21 cellular contexts compared by ENCODE assay signal in genomic region chr5:33281507-33281906, GRCh38.
DNase-seq lines count a peak whose midpoint lies in the region; ATAC-seq, FAIRE-seq and TF ChIP-seq lines count a peak whose summit lies in the region.
"Had no signal": no experiment of that assay in that cellular context is flagged by ENCODE, and none has a peak within 500 bp of the region (broad histone marks: within the 10 kb centered on the region; RNA-seq: fewer than 3 reads in every experiment).

No MANE protein-coding gene starts in this region.

- H3K79me1 ChIP-seq in IMR-90 (ENCODE audit: low read depth in 1 of 2, low read length in 2 of 2): no peaks in the 10 kb centered on the region

- H3K9ac ChIP-seq in IMR-90 (ENCODE audit: low read depth, low read length): no peak overlapping the region
- H3K9ac ChIP-seq: GM23248, KMS-11 had no signal

- no peak overlapping the region for H4K5ac ChIP-seq in IMR-90 (ENCODE audit: low read depth, low read length)

- H3K23ac ChIP-seq in IMR-90 (ENCODE audit: low read depth, low read length): no peak overlapping the region

- no peaks in the 10 kb centered on the region for H3K27me3 ChIP-seq in IMR-90 (ENCODE audit: control insufficient read depth, insufficient read depth, low read length)

- BruUV-seq in IMR-90 (replicated peaks; lab: Mats Ljungman, UMichigan): no TSS peak

- POLR2A ChIA-PET in IMR-90 (lab: Charles Lee; ENCODE audit: unreplicated experiment): no interaction called here

- H3K36me3 ChIP-seq in IMR-90 (ENCODE audit: control insufficient read depth, insufficient read depth, low read length): no peaks in the 10 kb centered on the region

- no peaks in the 10 kb centered on the region for H3K9me1 ChIP-seq in IMR-90 (ENCODE audit: insufficient read depth, low read length)

- 0% methylated on average over 1 of the region's 4 CpGs; no CpG with 5 or more reads in 1 of the 2 experiments for WGBS in IMR-90 (ENCODE audit: extremely low coverage in 2 of 2, insufficient read length in 1 of 2), 2 experiments

- TF ChIP-seq POLR2A in IMR-90 (IDR thresholded peaks at IDR 0.05; ENCODE audit: low read depth, low read length): no peak

- H3K4me2 ChIP-seq in IMR-90 (ENCODE audit: low read depth, low read length): peak overlapping the region; percentile 78
- H3K4me2 ChIP-seq: KMS-11 had no signal

- DNase-seq in IMR-90 (peak; percentile 55), amniotic epithelial cell (ENCODE audit: low read depth) (peak; percentile 75), iris pigment epithelial cell (ENCODE audit: low read depth) (peak; percentile 57), urothelium cell line (ENCODE audit: low spot score) (no peak), DMS153 (lab: John Stamatoyannopoulos, UW) (no peak)
- no peak for DNase-seq in stimulated activated CD4-positive, alpha-beta T cell treated with anti-CD3 and anti-CD28 coated beads, Interleukin-2, amount 100 ng/mL, for 48 hours
- DNase-seq: ACHN; C1 segment of cervical spinal cord; CD8-positive, alpha-beta memory T cell; GM23248; NCI-H1417; NCI-H187 treated with DMSO at 0.1 percent for 48 hours; NCI-H2227 treated with DMSO at 0.1 percent for 48 hours; NCI-H524; PC-3; RPMI8226; SHP77 treated with DMSO at 0.1 percent for 48 hours; SW 1271 had no signal

- H3K56ac ChIP-seq in IMR-90 (ENCODE audit: extremely low read depth, insufficient read depth, low read length): no peak overlapping the region

- CTCF ChIA-PET in IMR-90 (lab: Yijun Ruan, JAX): no interaction called here

- H4K8ac ChIP-seq in IMR-90 (ENCODE audit: low read depth in 2 of 2, low read length in 2 of 2): no peak overlapping the region; a peak in 1 of 4 replicates

- no peaks in the 10 kb centered on the region for H3K9me3 ChIP-seq in IMR-90 (ENCODE audit: control insufficient read depth, insufficient read depth, low read length)

- no peak overlapping the region for H2BK20ac ChIP-seq in IMR-90 (ENCODE audit: low read depth, low read length)

- H2BK120ac ChIP-seq in IMR-90 (ENCODE audit: low read depth, low read length): no peak overlapping the region

- no peak overlapping the region for H2BK15ac ChIP-seq in IMR-90 (ENCODE audit: low read depth, low read length)

- no peaks in the 10 kb centered on the region for H4K20me1 ChIP-seq in IMR-90 (ENCODE audit: insufficient read depth, low read length)

- H3K4me3 ChIP-seq in IMR-90 (ENCODE audit: insufficient read depth, low read depth, low read length): no peak overlapping the region
- H3K4me3 ChIP-seq: GM23248 had no signal

- H4K91ac ChIP-seq in IMR-90 (ENCODE audit: insufficient read depth, low read depth, low read length): no peak overlapping the region

- no peak overlapping the region for H3K18ac ChIP-seq in IMR-90 (ENCODE audit: low read depth, low read length)

- no peak overlapping the region for H2AFZ ChIP-seq in IMR-90 (replicated peaks; ENCODE audit: low read length, poor library complexity)
- H2AFZ ChIP-seq: GM23248 had no signal

- peak overlapping the region; percentile 37; the same call in 1 of the 2 replicates for H3K27ac ChIP-seq in IMR-90 (ENCODE audit: insufficient read depth, low read length)
- H3K27ac ChIP-seq: GM23248, KMS-11 had no signal

- H3K4ac ChIP-seq in IMR-90 (ENCODE audit: low read depth, low read length): no peak overlapping the region

- peak overlapping the region; percentile 75 for H2BK5ac ChIP-seq in IMR-90 (ENCODE audit: low read depth, low read length, poor library complexity, severe bottlenecking)

- intact Hi-C loops in IMR-90 (cut with micrococcal nuclease): no loop called here

- peak; percentile 79 for ATAC-seq in IMR-90 (ENCODE audit: low read depth)
- ATAC-seq in HG03520 (IDR thresholded peaks at IDR 0.05; ENCODE audit: unreplicated experiment): no peak
- ATAC-seq: PC-3 had no signal

- in situ Hi-C loops in IMR-90 (cut with MboI; ENCODE audit: low sequenced_read_pairs): no loop called here

- FAIRE-seq in urothelium cell line (lab: Jason Lieb, UNC): peak; percentile 46
- FAIRE-seq: G401.6 had no signal

- dilution Hi-C loops in IMR-90 (cut with HindIII; ENCODE audit: low sequenced_read_pairs, unreplicated experiment): no loop called here

- no peak overlapping the region for H2AK9ac ChIP-seq in IMR-90 (replicated peaks; ENCODE audit: low read depth, low read length, poor library complexity)

- no peak for TF ChIP-seq RAD21 in IMR-90 (IDR thresholded peaks at IDR 0.05; ENCODE audit: low read length)

- no peak for TF ChIP-seq CTCF in IMR-90 (conservative IDR thresholded peaks at IDR 0.05; ENCODE audit: low read depth, low read length)

- H3K14ac ChIP-seq in IMR-90 (replicated peaks; ENCODE audit: low read depth, low read length): no peak overlapping the region

- peaks cover 7% of the 10 kb centered on the region for H3K4me1 ChIP-seq in IMR-90 (ENCODE audit: control insufficient read depth, insufficient read depth, low read length)

- H2AK5ac ChIP-seq in IMR-90 (ENCODE audit: low read depth, low read length): no peak overlapping the region

TF ChIP-seq in IMR-90, 13 proteins besides CTCF, POLR2A, EP300 and RAD21:
- no peak for TF ChIP-seq CEBPB (IDR thresholded peaks at IDR 0.05; ENCODE audit: low read depth, low read length)
- TF ChIP-seq USF2 (IDR thresholded peaks at IDR 0.05; ENCODE audit: low read depth, low read length): no peak
- 0 out of 2 replicates have a peak, but pooled peaks have one; percentile 30 for TF ChIP-seq BHLHE40 (IDR thresholded peaks at IDR 0.05; ENCODE audit: low read depth, low read length)

Comparison
In these comparisons a context has a peak if more than half of its experiments do, and no peak if none do; other contexts are left out.
1. DNase-seq: peak in IMR-90 (single experiment), amniotic epithelial cell (single experiment) and iris pigment epithelial cell (single experiment); none in urothelium cell line (single experiment), stimulated activated CD4-positive, alpha-beta T cell treated with anti-CD3 and anti-CD28 coated beads, Interleukin-2, amount 100 ng/mL, for 48 hours (0 of 2) and DMS153 (single experiment).